In the genomic region with DNA sequence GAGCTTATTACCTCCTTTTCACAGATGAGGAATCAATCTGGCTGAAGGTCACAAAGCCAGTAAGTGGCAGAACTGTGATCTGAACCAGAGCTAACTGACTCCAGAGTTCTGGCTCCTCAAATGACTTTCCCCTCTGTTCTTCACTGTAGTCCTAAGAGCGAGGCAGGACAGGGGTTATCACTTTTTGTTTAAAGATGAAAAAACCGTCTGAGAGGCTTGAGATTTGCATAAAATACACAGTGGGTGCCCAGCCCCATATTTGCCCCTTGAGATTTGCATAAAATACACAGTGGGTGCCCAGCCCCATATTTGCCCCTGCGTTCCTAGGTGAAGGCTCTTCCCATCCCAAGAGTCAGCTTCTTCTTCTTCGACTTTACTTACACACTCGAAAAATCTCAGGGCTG, we compare ENCODE assay signal across 1 cellular context.
TF ChIP-seq lines count a peak whose summit lies in the region.

No MANE protein-coding gene starts in this region.

TF ChIP-seq in H1, 55 proteins besides CTCF, POLR2A, EP300 and RAD21 (continued from another document):
- TF ChIP-seq, protein P1, sequence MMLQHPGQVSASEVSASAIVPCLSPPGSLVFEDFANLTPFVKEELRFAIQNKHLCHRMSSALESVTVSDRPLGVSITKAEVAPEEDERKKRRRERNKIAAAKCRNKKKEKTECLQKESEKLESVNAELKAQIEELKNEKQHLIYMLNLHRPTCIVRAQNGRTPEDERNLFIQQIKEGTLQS (IDR thresholded peaks at IDR 0.05; ENCODE audit: insufficient read depth, low read depth, low read length) = no peak
- TF ChIP-seq, protein P2, sequence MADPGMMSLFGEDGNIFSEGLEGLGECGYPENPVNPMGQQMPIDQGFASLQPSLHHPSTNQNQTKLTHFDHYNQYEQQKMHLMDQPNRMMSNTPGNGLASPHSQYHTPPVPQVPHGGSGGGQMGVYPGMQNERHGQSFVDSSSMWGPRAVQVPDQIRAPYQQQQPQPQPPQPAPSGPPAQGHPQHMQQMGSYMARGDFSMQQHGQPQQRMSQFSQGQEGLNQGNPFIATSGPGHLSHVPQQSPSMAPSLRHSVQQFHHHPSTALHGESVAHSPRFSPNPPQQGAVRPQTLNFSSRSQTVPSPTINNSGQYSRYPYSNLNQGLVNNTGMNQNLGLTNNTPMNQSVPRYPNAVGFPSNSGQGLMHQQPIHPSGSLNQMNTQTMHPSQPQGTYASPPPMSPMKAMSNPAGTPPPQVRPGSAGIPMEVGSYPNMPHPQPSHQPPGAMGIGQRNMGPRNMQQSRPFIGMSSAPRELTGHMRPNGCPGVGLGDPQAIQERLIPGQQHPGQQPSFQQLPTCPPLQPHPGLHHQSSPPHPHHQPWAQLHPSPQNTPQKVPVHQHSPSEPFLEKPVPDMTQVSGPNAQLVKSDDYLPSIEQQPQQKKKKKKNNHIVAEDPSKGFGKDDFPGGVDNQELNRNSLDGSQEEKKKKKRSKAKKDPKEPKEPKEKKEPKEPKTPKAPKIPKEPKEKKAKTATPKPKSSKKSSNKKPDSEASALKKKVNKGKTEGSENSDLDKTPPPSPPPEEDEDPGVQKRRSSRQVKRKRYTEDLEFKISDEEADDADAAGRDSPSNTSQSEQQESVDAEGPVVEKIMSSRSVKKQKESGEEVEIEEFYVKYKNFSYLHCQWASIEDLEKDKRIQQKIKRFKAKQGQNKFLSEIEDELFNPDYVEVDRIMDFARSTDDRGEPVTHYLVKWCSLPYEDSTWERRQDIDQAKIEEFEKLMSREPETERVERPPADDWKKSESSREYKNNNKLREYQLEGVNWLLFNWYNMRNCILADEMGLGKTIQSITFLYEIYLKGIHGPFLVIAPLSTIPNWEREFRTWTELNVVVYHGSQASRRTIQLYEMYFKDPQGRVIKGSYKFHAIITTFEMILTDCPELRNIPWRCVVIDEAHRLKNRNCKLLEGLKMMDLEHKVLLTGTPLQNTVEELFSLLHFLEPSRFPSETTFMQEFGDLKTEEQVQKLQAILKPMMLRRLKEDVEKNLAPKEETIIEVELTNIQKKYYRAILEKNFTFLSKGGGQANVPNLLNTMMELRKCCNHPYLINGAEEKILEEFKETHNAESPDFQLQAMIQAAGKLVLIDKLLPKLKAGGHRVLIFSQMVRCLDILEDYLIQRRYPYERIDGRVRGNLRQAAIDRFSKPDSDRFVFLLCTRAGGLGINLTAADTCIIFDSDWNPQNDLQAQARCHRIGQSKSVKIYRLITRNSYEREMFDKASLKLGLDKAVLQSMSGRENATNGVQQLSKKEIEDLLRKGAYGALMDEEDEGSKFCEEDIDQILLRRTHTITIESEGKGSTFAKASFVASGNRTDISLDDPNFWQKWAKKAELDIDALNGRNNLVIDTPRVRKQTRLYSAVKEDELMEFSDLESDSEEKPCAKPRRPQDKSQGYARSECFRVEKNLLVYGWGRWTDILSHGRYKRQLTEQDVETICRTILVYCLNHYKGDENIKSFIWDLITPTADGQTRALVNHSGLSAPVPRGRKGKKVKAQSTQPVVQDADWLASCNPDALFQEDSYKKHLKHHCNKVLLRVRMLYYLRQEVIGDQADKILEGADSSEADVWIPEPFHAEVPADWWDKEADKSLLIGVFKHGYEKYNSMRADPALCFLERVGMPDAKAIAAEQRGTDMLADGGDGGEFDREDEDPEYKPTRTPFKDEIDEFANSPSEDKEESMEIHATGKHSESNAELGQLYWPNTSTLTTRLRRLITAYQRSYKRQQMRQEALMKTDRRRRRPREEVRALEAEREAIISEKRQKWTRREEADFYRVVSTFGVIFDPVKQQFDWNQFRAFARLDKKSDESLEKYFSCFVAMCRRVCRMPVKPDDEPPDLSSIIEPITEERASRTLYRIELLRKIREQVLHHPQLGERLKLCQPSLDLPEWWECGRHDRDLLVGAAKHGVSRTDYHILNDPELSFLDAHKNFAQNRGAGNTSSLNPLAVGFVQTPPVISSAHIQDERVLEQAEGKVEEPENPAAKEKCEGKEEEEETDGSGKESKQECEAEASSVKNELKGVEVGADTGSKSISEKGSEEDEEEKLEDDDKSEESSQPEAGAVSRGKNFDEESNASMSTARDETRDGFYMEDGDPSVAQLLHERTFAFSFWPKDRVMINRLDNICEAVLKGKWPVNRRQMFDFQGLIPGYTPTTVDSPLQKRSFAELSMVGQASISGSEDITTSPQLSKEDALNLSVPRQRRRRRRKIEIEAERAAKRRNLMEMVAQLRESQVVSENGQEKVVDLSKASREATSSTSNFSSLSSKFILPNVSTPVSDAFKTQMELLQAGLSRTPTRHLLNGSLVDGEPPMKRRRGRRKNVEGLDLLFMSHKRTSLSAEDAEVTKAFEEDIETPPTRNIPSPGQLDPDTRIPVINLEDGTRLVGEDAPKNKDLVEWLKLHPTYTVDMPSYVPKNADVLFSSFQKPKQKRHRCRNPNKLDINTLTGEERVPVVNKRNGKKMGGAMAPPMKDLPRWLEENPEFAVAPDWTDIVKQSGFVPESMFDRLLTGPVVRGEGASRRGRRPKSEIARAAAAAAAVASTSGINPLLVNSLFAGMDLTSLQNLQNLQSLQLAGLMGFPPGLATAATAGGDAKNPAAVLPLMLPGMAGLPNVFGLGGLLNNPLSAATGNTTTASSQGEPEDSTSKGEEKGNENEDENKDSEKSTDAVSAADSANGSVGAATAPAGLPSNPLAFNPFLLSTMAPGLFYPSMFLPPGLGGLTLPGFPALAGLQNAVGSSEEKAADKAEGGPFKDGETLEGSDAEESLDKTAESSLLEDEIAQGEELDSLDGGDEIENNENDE (IDR thresholded peaks at IDR 0.05; ENCODE audit: insufficient replicate concordance, low read length) = no peak
- no peak for TF ChIP-seq SP4 (IDR thresholded peaks at IDR 0.05; ENCODE audit: low read length)
- no peak for TF ChIP-seq KDM4A (IDR thresholded peaks at IDR 0.05; ENCODE audit: low read depth, low read length, severe bottlenecking)
